ENCODE assay signal across 16 cellular contexts in genomic region chr2:196480653-196481322, GRCh38.
DNase-seq lines count a peak whose midpoint lies in the region; FAIRE-seq and TF ChIP-seq lines count a peak whose summit lies in the region.
"Had no signal": no experiment of that assay in that cellular context is flagged by ENCODE, and none has a peak within 500 bp of the region (broad histone marks: within the 10 kb centered on the region; RNA-seq: fewer than 3 reads in every experiment).

No MANE protein-coding gene starts in this region.

- H3K27me3 ChIP-seq in adipocyte (replicated peaks; ENCODE audit: control insufficient read depth, insufficient read depth, low read length), result no peaks in the 10 kb centered on the region
- H3K27me3 ChIP-seq: BLaER1 treated with 17β-estradiol and CSF1 and Interleukin-3, amounts not matched to agents 10 nM and 100 nM; Peyer's patch had no signal

- H3K9me3 ChIP-seq in adipocyte (ENCODE audit: control insufficient read depth, low read length), result no peaks in the 10 kb centered on the region
- H3K9me3 ChIP-seq: BLaER1 treated with 17β-estradiol and CSF1 and Interleukin-3, amounts not matched to agents 10 nM and 100 nM; Peyer's patch had no signal

- no peak for TF ChIP-seq POLR2A in GM12891 (IDR thresholded peaks at IDR 0.05; ENCODE audit: low read depth, low read length)

- peaks cover 51% of the 10 kb centered on the region for H3K4me1 ChIP-seq in adipocyte (ENCODE audit: control insufficient read depth, insufficient read depth, low read length)
- H3K4me1 ChIP-seq: BLaER1 treated with 17β-estradiol and CSF1 and Interleukin-3, amounts not matched to agents 10 nM and 100 nM; Peyer's patch had no signal

- H3K36me3 ChIP-seq in adipocyte (ENCODE audit: control insufficient read depth, insufficient read depth, low read length, severe bottlenecking), result no peaks in the 10 kb centered on the region
- H3K36me3 ChIP-seq: BLaER1 treated with 17β-estradiol and CSF1 and Interleukin-3, amounts not matched to agents 10 nM and 100 nM; Peyer's patch; WERI-Rb-1 had no signal

- no peaks in the 10 kb centered on the region for H3K27me3 Mint-ChIP-seq in osteocyte (ENCODE audit: unreplicated experiment)
- peaks cover 11% of the 10 kb centered on the region for H3K27me3 Mint-ChIP-seq in activated CD4-positive, alpha-beta memory T cell treated with anti-CD3 and anti-CD28 coated beads for 36 hours

- CTCF ChIA-PET in activated CD4-positive, alpha-beta memory T cell treated with anti-CD3 and anti-CD28 coated beads for 36 hours (lab: Charles Lee), result no interaction called here

- peaks cover 4% of the 10 kb centered on the region for H3K9me3 Mint-ChIP-seq in osteocyte (ENCODE audit: unreplicated experiment)
- no peaks in the 10 kb centered on the region for H3K9me3 Mint-ChIP-seq in activated CD4-positive, alpha-beta memory T cell treated with anti-CD3 and anti-CD28 coated beads for 36 hours
- H3K9me3 Mint-ChIP-seq: immature natural killer cell, nephron progenitor cell had no signal

- H3K4me1 Mint-ChIP-seq in osteocyte (ENCODE audit: unreplicated experiment), result peaks cover 72% of the 10 kb centered on the region
- no peaks in the 10 kb centered on the region for H3K4me1 Mint-ChIP-seq in activated CD4-positive, alpha-beta memory T cell treated with anti-CD3 and anti-CD28 coated beads for 36 hours (ENCODE audit: low read depth)
- H3K4me1 Mint-ChIP-seq: immature natural killer cell, nephron progenitor cell had no signal

- peak overlapping the region; percentile 72 for H3K27ac Mint-ChIP-seq in osteocyte (ENCODE audit: unreplicated experiment)
- no peak overlapping the region for H3K27ac Mint-ChIP-seq in activated CD4-positive, alpha-beta memory T cell treated with anti-CD3 and anti-CD28 coated beads for 36 hours
- H3K27ac Mint-ChIP-seq: immature natural killer cell, nephron progenitor cell had no signal

- POLR2A ChIA-PET in activated CD4-positive, alpha-beta memory T cell treated with anti-CD3 and anti-CD28 coated beads for 36 hours (lab: Charles Lee), result no interaction called here

- peak overlapping the region; percentile 42 for H3K4me3 ChIP-seq in adipocyte (ENCODE audit: low read length)
- H3K4me3 ChIP-seq: BLaER1 treated with 17β-estradiol and CSF1 and Interleukin-3, amounts not matched to agents 10 nM and 100 nM; Peyer's patch had no signal

- H3K4me3 Mint-ChIP-seq in osteocyte (ENCODE audit: unreplicated experiment), result no peak overlapping the region
- H3K4me3 Mint-ChIP-seq in activated CD4-positive, alpha-beta memory T cell treated with anti-CD3 and anti-CD28 coated beads for 36 hours, result no peak overlapping the region
- H3K4me3 Mint-ChIP-seq: immature natural killer cell, nephron progenitor cell had no signal

- TF ChIP-seq CTCF in osteocyte (IDR thresholded peaks at IDR 0.05), result no peak

- intact Hi-C loops in activated CD4-positive, alpha-beta memory T cell treated with anti-CD3 and anti-CD28 coated beads for 36 hours (cut with micrococcal nuclease), result no loop called here

- peak; percentile 58 for FAIRE-seq in GM12891 (lab: Jason Lieb, UNC)

- H3K36me3 Mint-ChIP-seq in osteocyte (ENCODE audit: unreplicated experiment), result peaks cover 4% of the 10 kb centered on the region
- H3K36me3 Mint-ChIP-seq in activated CD4-positive, alpha-beta memory T cell treated with anti-CD3 and anti-CD28 coated beads for 36 hours, result no peaks in the 10 kb centered on the region
- H3K36me3 Mint-ChIP-seq: immature natural killer cell had no signal

- no peak for DNase-seq in GM12891 (ENCODE audit: insufficient read length, low spot score)
- DNase-seq in LHCN-M2 (ENCODE audit: low read depth), result peak; percentile 82
- DNase-seq in adipocyte (ENCODE audit: low read depth), result peak; percentile 62
- DNase-seq in osteocyte (ENCODE audit: extremely low spot score, unreplicated experiment), result no peak
- no peak for DNase-seq in activated CD4-positive, alpha-beta memory T cell treated with anti-CD3 and anti-CD28 coated beads for 36 hours
- no peak for DNase-seq in NCI-H1436 treated with DMSO at 0.1 percent for 48 hours (lab: John Stamatoyannopoulos, UW)
- no peak for DNase-seq in NCI-H146 (lab: John Stamatoyannopoulos, UW)
- DNase-seq: activated effector memory CD4-positive, alpha-beta T cell treated with anti-CD3 and anti-CD28 coated beads, Interleukin-2, amount 50 U/mL, for 16 hours; amygdala; H7; immature natural killer cell; nephron progenitor cell; Peyer's patch; stimulated activated CD4-positive, alpha-beta T cell treated with anti-CD3 and anti-CD28 coated beads, Interleukin-2, amount 100 ng/mL, for 24 hours; WERI-Rb-1 had no signal

- H3K9ac ChIP-seq in adipocyte (ENCODE audit: low read length), result no peak overlapping the region
- H3K9ac ChIP-seq: BLaER1 treated with 17β-estradiol and CSF1 and Interleukin-3, amounts not matched to agents 10 nM and 100 nM had no signal

TF ChIP-seq in GM12891, 5 proteins besides CTCF, POLR2A, EP300 and RAD21:
- no peak for TF ChIP-seq TAF1 (IDR thresholded peaks at IDR 0.05; ENCODE audit: low read depth, low read length)
- TF ChIP-seq POLR2AphosphoS5 (IDR thresholded peaks at IDR 0.05; ENCODE audit: low read depth, low read length), result no peak
- TF ChIP-seq PAX5 (IDR thresholded peaks at IDR 0.05; ENCODE audit: insufficient read depth, low read length, severe bottlenecking), result no peak
- no peak for TF ChIP-seq SPI1 (IDR thresholded peaks at IDR 0.05; ENCODE audit: low read depth, low read length)
- no peak for TF ChIP-seq POU2F2 (IDR thresholded peaks at IDR 0.05; ENCODE audit: low read depth, low read length)

Comparison
In these comparisons a context has a peak if more than half of its experiments do, and no peak if none do; other contexts are left out.
1. DNase-seq: peak in LHCN-M2 (single experiment) and adipocyte (single experiment); none in GM12891 (single experiment), osteocyte (single experiment), activated CD4-positive, alpha-beta memory T cell treated with anti-CD3 and anti-CD28 coated beads for 36 hours (single experiment), NCI-H1436 treated with DMSO at 0.1 percent for 48 hours (single experiment) and NCI-H146 (single experiment).